In the genomic region with DNA sequence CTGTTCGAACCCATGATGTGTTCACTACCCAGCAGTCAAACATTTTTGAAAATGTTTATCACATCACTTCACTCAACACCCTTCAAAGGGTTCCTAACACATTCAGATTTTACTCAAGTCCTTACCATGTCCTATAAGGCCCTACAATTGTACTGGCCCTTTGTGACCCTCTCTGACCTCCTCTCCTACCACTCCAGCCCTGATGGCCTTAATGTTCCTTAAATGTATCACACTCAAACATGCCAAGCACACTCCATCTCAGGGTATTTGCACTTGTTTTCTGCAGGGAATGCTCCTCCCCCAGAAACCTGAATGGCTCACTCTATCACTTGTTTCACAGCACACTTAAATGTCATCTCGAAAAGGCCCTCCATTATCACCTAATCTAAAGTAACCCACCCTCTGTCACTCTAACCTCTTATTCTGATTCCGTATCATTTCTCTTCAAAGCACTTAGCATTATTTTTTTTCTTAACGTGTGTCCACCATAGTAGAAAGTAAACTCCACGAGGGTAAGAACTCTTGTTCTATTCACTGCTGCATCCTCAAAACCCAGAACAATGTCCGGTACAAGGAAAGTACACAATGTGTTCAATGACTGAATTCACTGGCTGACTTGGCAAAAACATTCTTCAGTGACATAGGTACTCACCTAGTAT, we compare ENCODE assay signal across 20 cellular contexts. TPM values are rescaled to one million over a fixed set of nuclear protein-coding genes. Genes with fewer than 3 reads are reported as not detected.
A peak's percentile ranks its signal among the peaks of the same experiment; 100 is the strongest.
DNase-seq lines count a peak whose midpoint lies in the region; ATAC-seq lines count a peak whose summit lies in the region.
"Had no signal": no experiment of that assay in that cellular context is flagged by ENCODE, and none has a peak within 500 bp of the region (broad histone marks: within the 10 kb centered on the region; RNA-seq: fewer than 3 reads in every experiment).

No MANE protein-coding gene starts in this region.

- POLR2A ChIA-PET in activated CD4-positive, alpha-beta T cell treated with anti-CD3 and anti-CD28 coated beads for 36 hours (lab: Charles Lee) = interaction anchor here (0.6 kb wide), 1 partner anchor 19 kb away, joined by 4 read pairs; no protein-coding TSS in a partner anchor
- POLR2A ChIA-PET in CD8-positive, alpha-beta memory T cell (lab: Charles Lee) = no interaction called here
- POLR2A ChIA-PET in naive thymus-derived CD4-positive, alpha-beta T cell (lab: Charles Lee) = no interaction called here

- H3K4me3 Mint-ChIP-seq in activated CD4-positive, alpha-beta T cell treated with anti-CD3 and anti-CD28 coated beads for 36 hours = no peak overlapping the region
- peak overlapping the region; percentile 3 to 37 (median 6) for H3K4me3 Mint-ChIP-seq in CD8-positive, alpha-beta memory T cell
- H3K4me3 Mint-ChIP-seq in activated naive CD8-positive, alpha-beta T cell = peak overlapping the region; percentile 14
- H3K4me3 Mint-ChIP-seq in naive thymus-derived CD4-positive, alpha-beta T cell = peak overlapping the region in 9 of 10 donors; percentile 7 to 49 (median 26)
- H3K4me3 Mint-ChIP-seq: neural progenitor cell; stimulated activated memory B cell treated with anti-CD40 and anti-IgM and Interleukin-4, amounts not matched to agents 10 μg/mL and 1 μg/mL and 100 μg/mL, for 72 hours had no signal

- H3K27ac Mint-ChIP-seq in activated CD4-positive, alpha-beta T cell treated with anti-CD3 and anti-CD28 coated beads for 36 hours = peak overlapping the region; percentile 35
- H3K27ac Mint-ChIP-seq in CD8-positive, alpha-beta memory T cell = peak overlapping the region; percentile 39 to 94 (median 64)
- peak overlapping the region; percentile 93 for H3K27ac Mint-ChIP-seq in activated naive CD8-positive, alpha-beta T cell
- peak overlapping the region; percentile 5 to 83 (median 34) for H3K27ac Mint-ChIP-seq in naive thymus-derived CD4-positive, alpha-beta T cell
- H3K27ac Mint-ChIP-seq: stimulated activated memory B cell treated with anti-CD40 and anti-IgM and Interleukin-4, amounts not matched to agents 10 μg/mL and 1 μg/mL and 100 μg/mL, for 72 hours had no signal

- H3K4me1 ChIP-seq in CD8-positive, alpha-beta memory T cell (ENCODE audit: insufficient read depth, low read length) = peaks cover 72% of the 10 kb centered on the region
- peaks cover 35 to 52% of the 10 kb centered on the region in 2 donors for H3K4me1 ChIP-seq in naive thymus-derived CD4-positive, alpha-beta T cell (ENCODE audit: control insufficient read depth in 2 of 2, insufficient read depth in 2 of 2, low read length in 2 of 2)

- peaks cover 42% of the 10 kb centered on the region for H3K36me3 Mint-ChIP-seq in activated CD4-positive, alpha-beta T cell treated with anti-CD3 and anti-CD28 coated beads for 36 hours (ENCODE audit: low read depth)
- peaks cover 6 to 58% (median 18%) of the 10 kb centered on the region in 3 donors for H3K36me3 Mint-ChIP-seq in CD8-positive, alpha-beta memory T cell
- peaks cover 16% of the 10 kb centered on the region for H3K36me3 Mint-ChIP-seq in activated naive CD8-positive, alpha-beta T cell
- peaks cover 12 to 27% (median 24%) of the 10 kb centered on the region in 5 donors for H3K36me3 Mint-ChIP-seq in naive thymus-derived CD4-positive, alpha-beta T cell

- CTCF ChIA-PET in activated CD4-positive, alpha-beta T cell treated with anti-CD3 and anti-CD28 coated beads for 36 hours (lab: Charles Lee) = no interaction called here
- CTCF ChIA-PET in CD8-positive, alpha-beta memory T cell (lab: Charles Lee) = no interaction called here
- CTCF ChIA-PET in naive thymus-derived CD4-positive, alpha-beta T cell (lab: Charles Lee) = no interaction called here

- peaks cover 70% of the 10 kb centered on the region for H3K4me1 Mint-ChIP-seq in activated CD4-positive, alpha-beta T cell treated with anti-CD3 and anti-CD28 coated beads for 36 hours
- H3K4me1 Mint-ChIP-seq in CD8-positive, alpha-beta memory T cell = peaks cover 67 to 82% (median 78%) of the 10 kb centered on the region in 3 donors
- H3K4me1 Mint-ChIP-seq in activated naive CD8-positive, alpha-beta T cell (ENCODE audit: low read depth) = peaks cover 79% of the 10 kb centered on the region
- peaks cover 59 to 79% (median 74%) of the 10 kb centered on the region in 7 donors for H3K4me1 Mint-ChIP-seq in naive thymus-derived CD4-positive, alpha-beta T cell

- no peaks in the 10 kb centered on the region for H3K27me3 Mint-ChIP-seq in activated CD4-positive, alpha-beta T cell treated with anti-CD3 and anti-CD28 coated beads for 36 hours
- H3K27me3 Mint-ChIP-seq in CD8-positive, alpha-beta memory T cell = no peaks in the 10 kb centered on the region
- no peaks in the 10 kb centered on the region for H3K27me3 Mint-ChIP-seq in activated naive CD8-positive, alpha-beta T cell
- H3K27me3 Mint-ChIP-seq in naive thymus-derived CD4-positive, alpha-beta T cell = no peaks in the 10 kb centered on the region
- H3K27me3 Mint-ChIP-seq: stimulated activated memory B cell treated with anti-CD40 and anti-IgM and Interleukin-4, amounts not matched to agents 10 μg/mL and 1 μg/mL and 100 μg/mL, for 72 hours had no signal

- H3K36me3 ChIP-seq in CD8-positive, alpha-beta memory T cell (ENCODE audit: insufficient read depth, low read length) = peaks cover 4% of the 10 kb centered on the region
- peaks cover 0 to 17% (median 5%) of the 10 kb centered on the region in 3 experiments for H3K36me3 ChIP-seq in naive thymus-derived CD4-positive, alpha-beta T cell (ENCODE audit: control insufficient read depth in 2 of 3, insufficient read depth in 3 of 3, low read length in 3 of 3)

- H3K9me3 Mint-ChIP-seq in activated CD4-positive, alpha-beta T cell treated with anti-CD3 and anti-CD28 coated beads for 36 hours (ENCODE audit: low read depth) = no peaks in the 10 kb centered on the region
- no peaks in the 10 kb centered on the region for H3K9me3 Mint-ChIP-seq in CD8-positive, alpha-beta memory T cell
- H3K9me3 Mint-ChIP-seq in activated naive CD8-positive, alpha-beta T cell (ENCODE audit: low read depth) = no peaks in the 10 kb centered on the region
- H3K9me3 Mint-ChIP-seq in naive thymus-derived CD4-positive, alpha-beta T cell = no peaks in the 10 kb centered on the region
- H3K9me3 Mint-ChIP-seq: neural progenitor cell; stimulated activated memory B cell treated with anti-CD40 and anti-IgM and Interleukin-4, amounts not matched to agents 10 μg/mL and 1 μg/mL and 100 μg/mL, for 72 hours had no signal

- no peaks in the 10 kb centered on the region for H3K27me3 ChIP-seq in CD8-positive, alpha-beta memory T cell (ENCODE audit: insufficient read depth, low read length, poor library complexity, severe bottlenecking)
- no peaks in the 10 kb centered on the region for H3K27me3 ChIP-seq in naive thymus-derived CD4-positive, alpha-beta T cell (ENCODE audit: control insufficient read depth in 2 of 2, insufficient read depth in 2 of 2, low read length in 2 of 2)
- H3K27me3 ChIP-seq: heart right ventricle, neural progenitor cell had no signal

- no peaks in the 10 kb centered on the region for H3K9me3 ChIP-seq in CD8-positive, alpha-beta memory T cell (ENCODE audit: low read length)
- H3K9me3 ChIP-seq in naive thymus-derived CD4-positive, alpha-beta T cell (ENCODE audit: control insufficient read depth in 2 of 3, low read length in 3 of 3) = no peaks in the 10 kb centered on the region
- H3K9me3 ChIP-seq: heart right ventricle had no signal

- H3K4me3 ChIP-seq in CD8-positive, alpha-beta memory T cell (ENCODE audit: low read length) = no peak overlapping the region
- no peak overlapping the region for H3K4me3 ChIP-seq in naive thymus-derived CD4-positive, alpha-beta T cell (ENCODE audit: low read length)
- H3K4me3 ChIP-seq: heart right ventricle, neural progenitor cell had no signal

- ATAC-seq in activated CD4-positive, alpha-beta T cell treated with anti-CD3 and anti-CD28 coated beads for 36 hours = no peak
- ATAC-seq in naive thymus-derived CD4-positive, alpha-beta T cell = peak; percentile 15
- ATAC-seq: stimulated activated memory B cell treated with anti-CD40 and anti-IgM and Interleukin-4, amounts not matched to agents 10 μg/mL and 1 μg/mL and 100 μg/mL, for 72 hours had no signal

- no peak overlapping the region for H3K27ac ChIP-seq in CD8-positive, alpha-beta memory T cell (ENCODE audit: low read depth, low read length)
- H3K27ac ChIP-seq in naive thymus-derived CD4-positive, alpha-beta T cell (ENCODE audit: low read depth, low read length) = no peak overlapping the region
- H3K27ac ChIP-seq: heart right ventricle, HL-60, neural progenitor cell, VCaP had no signal

- DNase-seq in activated CD4-positive, alpha-beta T cell treated with anti-CD3 and anti-CD28 coated beads for 36 hours = no peak
- DNase-seq in activated CD4-positive, alpha-beta T cell treated with anti-CD3 and anti-CD28 coated beads, Interleukin-2, amount 50 U/mL, for 4 hours = no peak
- no peak for DNase-seq in CD8-positive, alpha-beta memory T cell
- no peak for DNase-seq in naive thymus-derived CD4-positive, alpha-beta T cell
- DNase-seq in stimulated activated naive CD4-positive, alpha-beta T cell (lab: John Stamatoyannopoulos, UW) = no peak
- no peak for DNase-seq in T-helper 9 cell
- DNase-seq in NCI-H226 = no peak
- DNase-seq: amniotic stem cell, C1 segment of cervical spinal cord, DMS79 treated with DMSO at 0.1 percent for 48 hours, H7, heart right ventricle, NCI-H2081 treated with DMSO at 0.1 percent for 48 hours, NCI-H69, OCI-M1 had no signal

- intact Hi-C loops in activated CD4-positive, alpha-beta T cell treated with anti-CD3 and anti-CD28 coated beads for 36 hours (cut with DNase I, micrococcal nuclease) = no loop called here
- intact Hi-C loops in naive thymus-derived CD4-positive, alpha-beta T cell (cut with micrococcal nuclease) = no loop called here

RNA-seq across cellular contexts. Expression of a gene that starts 7.3 kb away (rescaled TPM):
- total RNA-seq in activated CD4-positive, alpha-beta T cell treated with anti-CD3 and anti-CD28 coated beads for 36 hours = 10 to 100 TPM; 38.6 to 42.9 TPM
- total RNA-seq in CD8-positive, alpha-beta memory T cell = 10 to 100 TPM; 39.9 to 43.0 TPM
- 88.6 TPM for polyA plus RNA-seq in CD8-positive, alpha-beta memory T cell
- 100 to 1,000 TPM in 2 of 5 experiments, 10 to 100 TPM in 3; 60.8 to 124 (median 93.2) TPM for total RNA-seq in naive thymus-derived CD4-positive, alpha-beta T cell
- polyA plus RNA-seq in naive thymus-derived CD4-positive, alpha-beta T cell = 10 to 100 TPM; 63.3 to 76.3 TPM

RNA-seq across cellular contexts. Expression of a gene that starts 7.7 kb away (rescaled TPM):
- total RNA-seq in activated CD4-positive, alpha-beta T cell treated with anti-CD3 and anti-CD28 coated beads for 36 hours = 10 to 100 TPM; 35.6 to 37.4 TPM
- total RNA-seq in CD8-positive, alpha-beta memory T cell = 10 to 100 TPM; 26.3 to 29.0 TPM
- polyA plus RNA-seq in CD8-positive, alpha-beta memory T cell = 63.0 TPM
- 10 to 100 TPM; 26.5 to 51.7 (median 30.2) TPM for total RNA-seq in naive thymus-derived CD4-positive, alpha-beta T cell
- polyA plus RNA-seq in naive thymus-derived CD4-positive, alpha-beta T cell = 10 to 100 TPM; 61.5 to 70.0 TPM

RNA-seq across cellular contexts. Expression of a gene that starts 46.6 kb away (rescaled TPM):
- 10 to 100 TPM; 22.3 to 26.1 TPM for total RNA-seq in activated CD4-positive, alpha-beta T cell treated with anti-CD3 and anti-CD28 coated beads for 36 hours
- total RNA-seq in CD8-positive, alpha-beta memory T cell = 10 to 100 TPM; 19.4 to 25.7 TPM
- polyA plus RNA-seq in CD8-positive, alpha-beta memory T cell = 15.5 TPM
- total RNA-seq in naive thymus-derived CD4-positive, alpha-beta T cell = 10 to 100 TPM; 16.8 to 26.1 (median 20.6) TPM
- 10 to 100 TPM; 12.9 to 16.1 TPM for polyA plus RNA-seq in naive thymus-derived CD4-positive, alpha-beta T cell

Comparison
In these comparisons a context has a peak if more than half of its experiments do, and no peak if none do; other contexts are left out.
1. H3K27ac Mint-ChIP-seq: peak in every context shown above with its lines; median percentile 93 in activated naive CD8-positive, alpha-beta T cell; 64 in CD8-positive, alpha-beta memory T cell; 35 in activated CD4-positive, alpha-beta T cell treated with anti-CD3 and anti-CD28 coated beads for 36 hours; 34 in naive thymus-derived CD4-positive, alpha-beta T cell.